25 cellular contexts compared by ENCODE assay signal in genomic region chrX:21493226-21493850, GRCh38.
DNase-seq lines count a peak whose midpoint lies in the region; FAIRE-seq and TF ChIP-seq lines count a peak whose summit lies in the region.
"Had no signal": no experiment of that assay in that cellular context is flagged by ENCODE, and none has a peak within 500 bp of the region (broad histone marks: within the 10 kb centered on the region; RNA-seq: fewer than 3 reads in every experiment).

No MANE protein-coding gene starts in this region.

- no peak for FAIRE-seq in astrocyte (lab: Jason Lieb, UNC)
- FAIRE-seq: H54 had no signal

- no peak overlapping the region for H2AFZ ChIP-seq in astrocyte (ENCODE audit: low read depth, low read length)

- no peaks in the 10 kb centered on the region for H3K9me3 ChIP-seq in astrocyte (ENCODE audit: insufficient read depth, low read depth, low read length)
- H3K9me3 ChIP-seq in CD4-positive, alpha-beta memory T cell (ENCODE audit: control insufficient read depth in 1 of 2, low read length in 2 of 2), result no peaks in the 10 kb centered on the region
- no peaks in the 10 kb centered on the region for H3K9me3 ChIP-seq in WERI-Rb-1 (ENCODE audit: severe bottlenecking)
- H3K9me3 ChIP-seq: BLaER1 treated with 17β-estradiol and CSF1 and Interleukin-3, amounts not matched to agents 10 nM and 100 nM; left ventricle myocardium inferior; neutrophil; tibial nerve had no signal

- H3K36me3 ChIP-seq in astrocyte (ENCODE audit: insufficient read depth, low read length) (no peaks in the 10 kb centered on the region), WERI-Rb-1 (no peaks in the 10 kb centered on the region)
- no peaks in the 10 kb centered on the region for H3K36me3 ChIP-seq in CD4-positive, alpha-beta memory T cell (ENCODE audit: insufficient read depth, low read length)
- H3K36me3 ChIP-seq: BLaER1 treated with 17β-estradiol and CSF1 and Interleukin-3, amounts not matched to agents 10 nM and 100 nM; left ventricle myocardium inferior; neutrophil; tibial nerve had no signal

- H3K27me3 ChIP-seq in astrocyte (ENCODE audit: insufficient read depth, low read length) (no peaks in the 10 kb centered on the region), WERI-Rb-1 (ENCODE audit: insufficient read depth, low read depth, severe bottlenecking) (no peaks in the 10 kb centered on the region)
- no peaks in the 10 kb centered on the region for H3K27me3 ChIP-seq in CD4-positive, alpha-beta memory T cell (ENCODE audit: insufficient read depth, low read length)
- H3K27me3 ChIP-seq: BLaER1 treated with 17β-estradiol and CSF1 and Interleukin-3, amounts not matched to agents 10 nM and 100 nM; neutrophil; tibial nerve had no signal

- H3K9ac ChIP-seq in astrocyte (ENCODE audit: low read length), result no peak overlapping the region
- H3K9ac ChIP-seq: BLaER1 treated with 17β-estradiol and CSF1 and Interleukin-3, amounts not matched to agents 10 nM and 100 nM; KMS-11 had no signal

- peak overlapping the region; percentile 47 for H3K4me2 ChIP-seq in astrocyte (ENCODE audit: low read length)
- H3K4me2 ChIP-seq: KMS-11 had no signal

- H3K9me3 Mint-ChIP-seq in astrocyte (ENCODE audit: unreplicated experiment), result no peaks in the 10 kb centered on the region
- H3K9me3 Mint-ChIP-seq in CD4-positive, alpha-beta memory T cell, result no peaks in the 10 kb centered on the region
- H3K9me3 Mint-ChIP-seq: dendritic cell treated with granulocyte-macrophage colony-stimulating factor and Interleukin-4, amounts not matched to agents 40 ng/mL and 50 ng/mL, for 4 days; stimulated activated naive B cell treated with anti-CD40 and anti-IgM and Interleukin-4, amounts not matched to agents 10 μg/mL and 1 μg/mL and 100 μg/mL, for 72 hours had no signal

- no peak overlapping the region for H3K27ac Mint-ChIP-seq in astrocyte (ENCODE audit: unreplicated experiment)
- H3K27ac Mint-ChIP-seq in CD4-positive, alpha-beta memory T cell, result no peak overlapping the region
- H3K27ac Mint-ChIP-seq: dendritic cell treated with granulocyte-macrophage colony-stimulating factor and Interleukin-4, amounts not matched to agents 40 ng/mL and 50 ng/mL, for 4 days; stimulated activated naive B cell treated with anti-CD40 and anti-IgM and Interleukin-4, amounts not matched to agents 10 μg/mL and 1 μg/mL and 100 μg/mL, for 72 hours had no signal

- intact Hi-C loops in CD4-positive, alpha-beta memory T cell (cut with micrococcal nuclease), result no loop called here

- H3K4me1 Mint-ChIP-seq in astrocyte (ENCODE audit: low read depth, unreplicated experiment), result no peaks in the 10 kb centered on the region
- no peaks in the 10 kb centered on the region for H3K4me1 Mint-ChIP-seq in CD4-positive, alpha-beta memory T cell
- H3K4me1 Mint-ChIP-seq: stimulated activated naive B cell treated with anti-CD40 and anti-IgM and Interleukin-4, amounts not matched to agents 10 μg/mL and 1 μg/mL and 100 μg/mL, for 72 hours had no signal

- TF ChIP-seq CTCF in astrocyte (IDR thresholded peaks at IDR 0.05; ENCODE audit: insufficient read depth, low read depth, low read length) (no peak), foreskin fibroblast (IDR thresholded peaks at IDR 0.05; ENCODE audit: low read depth, low read length) (no peak), WERI-Rb-1 (IDR thresholded peaks at IDR 0.05; ENCODE audit: low read depth, low read length) (no peak)

- DNase-seq in GM03348 (ENCODE audit: low spot score) (peak; percentile 1), NCI-H1092 (lab: John Stamatoyannopoulos, UW) (peak; percentile 18), astrocyte (ENCODE audit: low read depth) (peak; percentile 57), foreskin fibroblast (peak; percentile 33 to 35), WERI-Rb-1 (no peak), foreskin melanocyte (no peak)
- DNase-seq in CD4-positive, alpha-beta memory T cell, result no peak
- DNase-seq in stimulated activated CD8-positive, alpha-beta memory T cell treated with anti-CD3 and anti-CD28 coated beads, Interleukin-4, amount 100 ng/mL, for 48 hours, result no peak
- DNase-seq: activated CD4-positive, alpha-beta T cell treated with anti-CD3 and anti-CD28 coated beads, Interleukin-2, amount 50 U/mL, for 4 hours; activated gamma-delta T cell treated with Interleukin-2 at 50 U/mL for 16 hours; amniotic stem cell; left ventricle myocardium inferior; NCI-H226; right cardiac atrium; SHP77; stimulated activated naive B cell treated with anti-CD40 and anti-IgM and Interleukin-4, amounts not matched to agents 10 μg/mL and 1 μg/mL and 100 μg/mL, for 72 hours; T-helper 1 cell had no signal

- no peaks in the 10 kb centered on the region for H3K27me3 Mint-ChIP-seq in astrocyte (ENCODE audit: low read depth, unreplicated experiment)
- no peaks in the 10 kb centered on the region for H3K27me3 Mint-ChIP-seq in CD4-positive, alpha-beta memory T cell
- H3K27me3 Mint-ChIP-seq: dendritic cell treated with granulocyte-macrophage colony-stimulating factor and Interleukin-4, amounts not matched to agents 40 ng/mL and 50 ng/mL, for 4 days; stimulated activated naive B cell treated with anti-CD40 and anti-IgM and Interleukin-4, amounts not matched to agents 10 μg/mL and 1 μg/mL and 100 μg/mL, for 72 hours had no signal

- H3K36me3 Mint-ChIP-seq in astrocyte (ENCODE audit: low read depth, unreplicated experiment), result no peaks in the 10 kb centered on the region
- H3K36me3 Mint-ChIP-seq in CD4-positive, alpha-beta memory T cell, result no peaks in the 10 kb centered on the region

- H3K4me3 ChIP-seq in astrocyte (ENCODE audit: insufficient read depth, low read depth, low read length) (no peak overlapping the region), foreskin fibroblast (ENCODE audit: low read depth in 1 of 2, low read length in 2 of 2) (no peak overlapping the region), WERI-Rb-1 (ENCODE audit: low read depth, low read length) (no peak overlapping the region)
- no peak overlapping the region for H3K4me3 ChIP-seq in CD4-positive, alpha-beta memory T cell (ENCODE audit: low read length in 2 of 2)
- H3K4me3 ChIP-seq: BLaER1 treated with 17β-estradiol and CSF1 and Interleukin-3, amounts not matched to agents 10 nM and 100 nM; left ventricle myocardium inferior; tibial nerve had no signal

- H4K20me1 ChIP-seq in astrocyte (ENCODE audit: insufficient read depth, low read length), result no peaks in the 10 kb centered on the region
- H4K20me1 ChIP-seq: BLaER1 treated with 17β-estradiol and CSF1 and Interleukin-3, amounts not matched to agents 10 nM and 100 nM had no signal

- no peak overlapping the region for H3K4me3 Mint-ChIP-seq in astrocyte (ENCODE audit: unreplicated experiment)
- H3K4me3 Mint-ChIP-seq in CD4-positive, alpha-beta memory T cell, result no peak overlapping the region
- H3K4me3 Mint-ChIP-seq: dendritic cell treated with granulocyte-macrophage colony-stimulating factor and Interleukin-4, amounts not matched to agents 40 ng/mL and 50 ng/mL, for 4 days; stimulated activated naive B cell treated with anti-CD40 and anti-IgM and Interleukin-4, amounts not matched to agents 10 μg/mL and 1 μg/mL and 100 μg/mL, for 72 hours had no signal

- POLR2A ChIA-PET in CD4-positive, alpha-beta memory T cell (lab: Charles Lee; ENCODE audit: partially characterized antibody), result no interaction called here

- H3K4me1 ChIP-seq in astrocyte (ENCODE audit: insufficient read depth, low read length), result peaks cover 4% of the 10 kb centered on the region
- no peaks in the 10 kb centered on the region for H3K4me1 ChIP-seq in CD4-positive, alpha-beta memory T cell (ENCODE audit: insufficient read depth, low read length)
- H3K4me1 ChIP-seq: left ventricle myocardium inferior, tibial nerve had no signal

- no peak overlapping the region for H3K27ac ChIP-seq in astrocyte (ENCODE audit: low read depth, low read length)
- no peak overlapping the region for H3K27ac ChIP-seq in CD4-positive, alpha-beta memory T cell (ENCODE audit: low read depth, low read length)
- no peak overlapping the region for H3K27ac ChIP-seq in WERI-Rb-1
- H3K27ac ChIP-seq: BLaER1 treated with 17β-estradiol and CSF1 and Interleukin-3, amounts not matched to agents 10 nM and 100 nM; epithelial cell of prostate; KMS-11; left ventricle myocardium inferior; neutrophil; tibial nerve; VCaP had no signal

- H3K79me2 ChIP-seq in astrocyte (ENCODE audit: insufficient read depth, low read length), result no peaks in the 10 kb centered on the region

- CTCF ChIA-PET in CD4-positive, alpha-beta memory T cell (lab: Charles Lee; ENCODE audit: partially characterized antibody), result interaction anchor here (2.8 kb wide), 1 partner anchor 13 kb away, joined by 13 read pairs; no protein-coding TSS in a partner anchor

Comparison
In these comparisons a context has a peak if more than half of its experiments do, and no peak if none do; other contexts are left out.
1. DNase-seq: peak in GM03348 (single experiment), NCI-H1092 (single experiment), astrocyte (single experiment) and foreskin fibroblast (2 of 2); none in CD4-positive, alpha-beta memory T cell (0 of 5), WERI-Rb-1 (single experiment), stimulated activated CD8-positive, alpha-beta memory T cell treated with anti-CD3 and anti-CD28 coated beads, Interleukin-4, amount 100 ng/mL, for 48 hours (single experiment) and foreskin melanocyte (single experiment).